8 cellular contexts compared by ENCODE assay signal in the genomic region with DNA sequence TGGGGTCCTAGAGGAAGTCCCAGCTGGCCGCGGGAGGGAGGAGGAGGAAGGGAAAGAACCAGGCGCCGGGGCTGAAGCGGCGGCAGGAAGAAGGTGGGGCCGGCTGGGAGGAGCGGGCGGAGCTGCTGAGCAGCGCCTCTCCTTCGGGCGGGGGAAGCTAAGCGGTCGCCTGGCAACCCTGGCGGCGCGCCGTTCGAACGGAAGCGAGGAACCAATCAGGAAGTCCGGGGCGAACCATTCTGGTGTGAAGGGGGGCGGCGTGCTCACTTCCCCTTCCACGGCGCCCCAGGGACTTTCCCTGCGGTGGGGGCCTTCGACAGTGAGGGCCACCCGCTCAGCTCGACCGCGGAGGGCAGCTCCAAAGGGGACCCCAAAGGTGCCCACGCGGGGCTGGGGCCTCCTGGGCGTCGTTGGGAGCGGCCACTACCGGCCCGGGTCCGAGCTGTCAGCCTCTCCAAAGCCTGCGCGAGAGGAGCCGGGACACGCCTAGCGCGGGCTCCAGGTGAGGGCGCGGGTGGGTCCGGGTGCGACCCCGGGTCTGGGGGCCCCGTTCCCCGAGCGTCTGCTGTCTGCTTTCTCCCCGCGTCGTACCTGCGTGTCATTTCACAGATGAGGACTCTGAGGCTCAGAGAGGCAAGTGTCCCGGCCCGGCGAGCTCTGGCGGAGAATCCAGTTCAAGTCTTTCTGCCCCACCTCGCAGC. TPM values are rescaled to one million over a fixed set of nuclear protein-coding genes. Genes with fewer than 3 reads are reported as not detected.
DNase-seq lines count a peak whose midpoint lies in the region; ATAC-seq, FAIRE-seq and TF ChIP-seq lines count a peak whose summit lies in the region.

A gene (plus strand): TSS at position 266 of the 701 bp plus-strand sequence. CDS start 11,090 bp downstream, outside the sequence.

- no peak for TF ChIP-seq CTCF in BJ (IDR thresholded peaks at IDR 0.05; ENCODE audit: insufficient read depth, low read depth, low read length)
- TF ChIP-seq CTCF in kidney epithelial cell (IDR thresholded peaks at IDR 0.05; ENCODE audit: insufficient read depth, low read length, poor library complexity, severe bottlenecking): no peak

- peak; percentile 95 for FAIRE-seq in GM19239 (lab: Jason Lieb, UNC)

- peak; percentile 92 for ATAC-seq in HG03442 (IDR thresholded peaks at IDR 0.05; ENCODE audit: unreplicated experiment)

- H3K36me3 ChIP-seq in BJ (ENCODE audit: control insufficient read depth, insufficient read depth, low read length) (no peaks in the 10 kb centered on the region), kidney epithelial cell (ENCODE audit: control insufficient read depth, insufficient read depth, low read length) (no peaks in the 10 kb centered on the region)

- H3K27me3 ChIP-seq in BJ (ENCODE audit: control insufficient read depth, insufficient read depth, low read length) (no peaks in the 10 kb centered on the region), kidney epithelial cell (ENCODE audit: control insufficient read depth, insufficient read depth, low read length) (no peaks in the 10 kb centered on the region)

- H3K4me3 ChIP-seq in BJ (ENCODE audit: low read depth, low read length) (peak within 1 kb of the TSS; percentile 81), kidney epithelial cell (ENCODE audit: low read depth, low read length) (peak within 1 kb of the TSS; percentile 61)

- POLR2A ChIA-PET in BJ (lab: Charles Lee): no interaction called here

- DNase-seq in BJ (ENCODE audit: low read depth) (peak; percentile 59), GM19239 (ENCODE audit: insufficient read length, low spot score) (peak; percentile 94), NCI-H510A treated with DMSO at 0.1 percent for 48 hours (lab: John Stamatoyannopoulos, UW) (peak; percentile 95), cerebellum (ENCODE audit: low spot score) (peak; percentile 97), kidney epithelial cell (ENCODE audit: low read depth) (peak; percentile 65)
- DNase-seq in activated CD4-positive, alpha-beta T cell treated with anti-CD3 and anti-CD28 coated beads for 24 hours (ENCODE audit: low read depth in 2 of 2): peak; percentile 90 to 92
- DNase-seq in stimulated activated CD4-positive, alpha-beta T cell treated with anti-CD3 and anti-CD28 coated beads, Interleukin-15, amount 100 ng/mL, for 24 hours: peak; percentile 96

- CTCF ChIA-PET in BJ (lab: Yijun Ruan, JAX): interaction anchor here (1.0 to 3.4 kb wide), 4 partner anchors 8 to 123 kb away, joined by 4 to 18 read pairs (median 8); no protein-coding TSS in a partner anchor

RNA-seq across cellular contexts. Expression of the gene that starts here (rescaled TPM):
- polyA plus RNA-seq in BJ (2011; rRNA removed): 2.9 and 4.2 TPM in 2 replicates
- polyA minus RNA-seq in BJ (2011; rRNA and poly(A)+ RNA removed): 1.4 and 1.9 TPM in 2 replicates
- total RNA-seq in cerebellum: 3.5 TPM
- total RNA-seq in kidney epithelial cell: 6.2 and 8.5 TPM in 2 replicates

Comparison
In these comparisons a context has a peak if more than half of its experiments do, and no peak if none do; other contexts are left out.
1. Peak in every context shown above with its lines: DNase-seq, ATAC-seq and H3K4me3 ChIP-seq.